In genomic region chr7:45973725-45974532, GRCh38 we compare ENCODE assay signal across 16 cellular contexts. TPM values are rescaled to one million over a fixed set of nuclear protein-coding genes. Genes with fewer than 3 reads are reported as not detected.
DNase-seq lines count a peak whose midpoint lies in the region; ATAC-seq lines count a peak whose summit lies in the region.
"Had no signal": no experiment of that assay in that cellular context is flagged by ENCODE, and none has a peak within 500 bp of the region (broad histone marks: within the 10 kb centered on the region; RNA-seq: fewer than 3 reads in every experiment).

No MANE protein-coding gene starts in this region.

- peaks cover 8% of the 10 kb centered on the region in 2 donors for H3K4me1 ChIP-seq in neuronal stem cell (ENCODE audit: control insufficient read depth in 2 of 2, insufficient read depth in 1 of 2, low read depth in 1 of 2, low read length in 2 of 2)
- H3K4me1 ChIP-seq: BLaER1 had no signal

- H2BK5ac ChIP-seq in neuronal stem cell (ENCODE audit: low read length): no peak overlapping the region

- no peak overlapping the region for H3K4me2 ChIP-seq in neuronal stem cell (ENCODE audit: insufficient read depth, low read length, poor library complexity, severe bottlenecking)
- H3K4me2 ChIP-seq: BLaER1 had no signal

- H2BK15ac ChIP-seq in neuronal stem cell (ENCODE audit: low read length): no peak overlapping the region

- H3K27me3 ChIP-seq in neuronal stem cell (ENCODE audit: control insufficient read depth in 3 of 3, insufficient read depth in 3 of 3, low read depth in 1 of 3, low read length in 3 of 3): no peaks in the 10 kb centered on the region
- H3K27me3 ChIP-seq: BLaER1 had no signal

- H3K27ac ChIP-seq in neuronal stem cell (replicated peaks; ENCODE audit: low read length): no peak overlapping the region
- H3K27ac ChIP-seq: BLaER1 had no signal

- peaks cover 2 to 5% of the 10 kb centered on the region in 2 donors for H3K9me3 ChIP-seq in neuronal stem cell (replicated peaks in 1 of 2; ENCODE audit: control insufficient read depth in 2 of 2, insufficient read depth in 1 of 2, low read depth in 1 of 2, low read length in 2 of 2)
- H3K9me3 ChIP-seq: BLaER1 had no signal

- no peak overlapping the region for H3K23ac ChIP-seq in neuronal stem cell (ENCODE audit: low read depth, low read length, poor library complexity)

- no peak overlapping the region for H4K8ac ChIP-seq in neuronal stem cell (ENCODE audit: low read depth, low read length)

- no peak overlapping the region for H3K9ac ChIP-seq in neuronal stem cell (ENCODE audit: low read depth, low read length, poor library complexity)
- H3K9ac ChIP-seq: BLaER1 had no signal

- no CpG with 5 or more reads among the region's 14 CpGs for WGBS in neuronal stem cell (ENCODE audit: extremely low coverage in 2 of 2, insufficient read length in 2 of 2, insufficient replicate concordance in 1 of 2), 2 donors

- peak; percentile 49 for DNase-seq in Caki2 (ENCODE audit: low read depth)
- DNase-seq in NCI-H460 (ENCODE audit: extremely low read depth, low read depth): peak; percentile 36
- peak; percentile 41 for DNase-seq in dermis blood vessel endothelial cell
- DNase-seq in neuronal stem cell (ENCODE audit: low spot score): no peak
- no peak for DNase-seq in KBM-7
- DNase-seq in SK-N-DZ (ENCODE audit: low spot score): no peak
- DNase-seq: activated CD8-positive, alpha-beta memory T cell treated with anti-CD3 and anti-CD28 coated beads, Interleukin-2, amount 50 U/mL, for 4 hours; amniotic stem cell; H9; Kasumi-1; NCI-H2227 treated with DMSO at 0.1 percent for 48 hours; RPMI8226 had no signal

- no peak overlapping the region for H3K14ac ChIP-seq in neuronal stem cell (ENCODE audit: low read length)

- H3K79me1 ChIP-seq in neuronal stem cell (ENCODE audit: low read depth, low read length): no peaks in the 10 kb centered on the region

- in situ Hi-C loops in Caki2 (cut with HindIII; ENCODE audit: low pct_unique_long_range_greater_than_20kb, low sequenced_read_pairs): no loop called here
- in situ Hi-C loops in KBM-7 (cut with MboI; ENCODE audit: low pct_unique_long_range_greater_than_20kb, low sequenced_read_pairs): no loop called here

- ATAC-seq in GM18873 (IDR thresholded peaks at IDR 0.05; ENCODE audit: low FRiP score, unreplicated experiment) (no peak), GM21526 (IDR thresholded peaks at IDR 0.05; ENCODE audit: low FRiP score, unreplicated experiment) (no peak)

- no peak overlapping the region for H3K4ac ChIP-seq in neuronal stem cell (ENCODE audit: low read length)

- H3K4me3 ChIP-seq in neuronal stem cell (ENCODE audit: low read length in 2 of 2): no peak overlapping the region
- H3K4me3 ChIP-seq: BLaER1, skin epidermis had no signal

- H4K91ac ChIP-seq in neuronal stem cell (ENCODE audit: low read depth, low read length, poor library complexity): no peak overlapping the region

- peak overlapping the region; percentile 2 for H2AK5ac ChIP-seq in neuronal stem cell (ENCODE audit: low read depth, low read length)

- H3K18ac ChIP-seq in neuronal stem cell (ENCODE audit: low read length): no peak overlapping the region

- no peak overlapping the region for H2BK12ac ChIP-seq in neuronal stem cell (ENCODE audit: low read length)

- H3K36me3 ChIP-seq in neuronal stem cell (replicated peaks in 1 of 2; ENCODE audit: control insufficient read depth in 2 of 2, insufficient read depth in 2 of 2, low read length in 2 of 2): no peaks in the 10 kb centered on the region
- H3K36me3 ChIP-seq: BLaER1 had no signal

- H2AFZ ChIP-seq in neuronal stem cell (ENCODE audit: low read length): no peak overlapping the region

- H2BK120ac ChIP-seq in neuronal stem cell (ENCODE audit: low read depth, low read length): no peak overlapping the region

RNA-seq across cellular contexts. Expression of gene IGFBP3, which starts 52.9 kb away (rescaled TPM):
- total RNA-seq in Caki2 (2014; rRNA removed; shearing (Covaris generic); ENCODE audit: low replicate concordance): 354 and 370 TPM in 2 replicates
- 336 and 359 TPM in 2 replicates for total RNA-seq in NCI-H460 (2014; rRNA removed; shearing (Covaris generic))
- polyA plus RNA-seq in NCI-H460 (2014; cell fraction: nucleus; rRNA removed): 156 and 273 TPM in 2 replicates
- total RNA-seq in dermis blood vessel endothelial cell: 4.8 and 18.0 TPM in 2 replicates
- 149 TPM for polyA plus RNA-seq in neuronal stem cell (2013, experiment 1 of 2)
- 151 TPM for polyA plus RNA-seq in neuronal stem cell (2013, experiment 2 of 2)
- 5.6 and 7.5 TPM in 2 replicates for polyA plus RNA-seq in SK-N-DZ (2014; cell fraction: cytosol; rRNA removed)
- 3.9 and 7.3 TPM in 2 replicates for polyA plus RNA-seq in SK-N-DZ (2014; cell fraction: nucleus; rRNA removed)

Comparison
In these comparisons a context has a peak if more than half of its experiments do, and no peak if none do; other contexts are left out.
1. DNase-seq: peak in Caki2 (single experiment), NCI-H460 (single experiment) and dermis blood vessel endothelial cell (single experiment); none in neuronal stem cell (single experiment), KBM-7 (single experiment) and SK-N-DZ (single experiment).
2. RNA of gene IGFBP3, which starts 52.9 kb away (total RNA-seq): 354 to 370 TPM in Caki2 and 336 to 359 TPM in NCI-H460; 4.8 to 18.0 TPM in dermis blood vessel endothelial cell; every median in the first group is over 10 times any median in the second.